20 cellular contexts compared by ENCODE assay signal in the genomic region with DNA sequence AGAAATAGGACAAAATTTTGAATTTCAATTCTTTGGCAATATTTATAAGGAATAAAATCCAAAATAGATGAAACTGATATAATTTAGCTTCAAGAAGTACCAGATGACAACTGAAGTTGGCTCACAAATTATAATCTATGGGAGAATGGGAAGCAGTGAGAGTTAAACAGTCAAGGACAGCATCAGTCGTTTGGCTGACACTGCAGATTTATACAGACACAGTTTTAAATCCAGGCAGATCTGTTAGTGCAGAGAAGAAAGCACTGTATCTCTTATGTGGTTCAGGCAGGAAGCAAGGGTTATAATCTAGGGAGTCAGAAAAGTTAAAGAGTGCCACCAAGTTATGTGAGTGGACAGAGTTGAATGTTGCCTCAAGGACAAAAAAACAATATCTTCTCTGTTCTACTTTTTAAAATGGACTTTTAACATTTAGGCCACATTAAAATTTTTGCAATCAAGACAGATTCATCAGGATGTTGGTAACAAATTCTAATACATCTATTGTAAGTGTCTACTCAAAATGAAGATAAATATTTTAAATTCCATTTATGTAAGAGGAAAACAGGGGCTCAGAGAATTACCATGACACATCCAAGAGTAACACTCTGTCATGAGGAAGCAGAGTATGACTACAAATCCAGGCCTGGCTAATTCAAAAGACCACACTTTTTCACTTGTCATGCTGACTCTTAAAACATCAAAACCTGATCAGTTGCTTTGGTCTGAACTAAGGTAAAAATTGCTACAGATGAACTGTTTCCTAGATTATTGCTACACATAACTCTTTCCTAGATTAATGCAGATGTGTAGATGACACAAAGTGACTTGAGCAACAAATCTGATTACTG.
DNase-seq lines count a peak whose midpoint lies in the region; ATAC-seq, FAIRE-seq and TF ChIP-seq lines count a peak whose summit lies in the region.
"Had no signal": no experiment of that assay in that cellular context is flagged by ENCODE, and none has a peak within 500 bp of the region (broad histone marks: within the 10 kb centered on the region; RNA-seq: fewer than 3 reads in every experiment).

No MANE protein-coding gene starts in this region.

- in situ Hi-C loops in brain microvascular endothelial cell (cut with HindIII; ENCODE audit: low pct_ligation_motif_present, low sequenced_read_pairs): no loop called here
- in situ Hi-C loops in HepG2 (cut with HindIII; ENCODE audit: extremely low pct_ligation_motif_present, low pct_unique_long_range_greater_than_20kb): no loop called here

- no peak overlapping the region for H3K27ac Mint-ChIP-seq in T-helper 2 cell treated with Interferon-gamma antibody and Interleukin-4, amounts not matched to agents 5 μg/mL and 100 μg/mL, for 36 hours

- H3K9me3 ChIP-seq in DND-41 (ENCODE audit: insufficient read depth, low read length, severe bottlenecking) (no peaks in the 10 kb centered on the region), HepG2 (ENCODE audit: low read length) (no peaks in the 10 kb centered on the region)
- H3K9me3 ChIP-seq: esophagus squamous epithelium, Peyer's patch, testis had no signal

- H3K27ac ChIP-seq in DND-41 (ENCODE audit: low read length) (no peak overlapping the region), brain microvascular endothelial cell (peak overlapping the region; percentile 36), HepG2 (ENCODE audit: extremely low read length, insufficient read depth, low read length) (no peak overlapping the region)
- H3K27ac ChIP-seq: esophagus squamous epithelium, Peyer's patch, testis had no signal

- H3K4me3 Mint-ChIP-seq in T-helper 2 cell treated with Interferon-gamma antibody and Interleukin-4, amounts not matched to agents 5 μg/mL and 100 μg/mL, for 36 hours: no peak overlapping the region

- H3K79me2 ChIP-seq in DND-41 (ENCODE audit: insufficient read depth, low read length) (no peaks in the 10 kb centered on the region), HepG2 (ENCODE audit: insufficient read depth, low read length) (no peaks in the 10 kb centered on the region)

- no peak for TF ChIP-seq RAD21 in HepG2 (CRISPR knock-in tag; IDR thresholded peaks at IDR 0.05)

- H3K4me2 ChIP-seq in DND-41 (ENCODE audit: insufficient read depth, low read length): no peak overlapping the region
- H3K4me2 ChIP-seq in HepG2 (ENCODE audit: low read depth, low read length): no peak overlapping the region

- WGBS in HepG2 (ENCODE audit: low lambda C conversion rate): 0% methylated on average over 1 of the region's 1 CpG

- H3K4me1 Mint-ChIP-seq in T-helper 2 cell treated with Interferon-gamma antibody and Interleukin-4, amounts not matched to agents 5 μg/mL and 100 μg/mL, for 36 hours (ENCODE audit: low read depth): no peaks in the 10 kb centered on the region

- H2AFZ ChIP-seq in DND-41 (ENCODE audit: low read depth, low read length): no peak overlapping the region
- H2AFZ ChIP-seq in HepG2 (ENCODE audit: low read length): no peak overlapping the region

- ATAC-seq in DND-41 (ENCODE audit: insufficient read depth, low read depth): 0 out of 3 replicates have a peak, but pooled peaks have one; percentile 22
- no peak for ATAC-seq in HepG2
- ATAC-seq: left cardiac atrium had no signal

- TF ChIP-seq CTCF in DND-41 (IDR thresholded peaks at IDR 0.05; ENCODE audit: borderline replicate concordance, extremely low read depth, low read length, poor library complexity, severe bottlenecking) (no peak), brain microvascular endothelial cell (IDR thresholded peaks at IDR 0.05; ENCODE audit: low read depth, low read length, missing control alignments) (no peak), HepG2 (CRISPR knock-in tag; IDR thresholded peaks at IDR 0.05) (no peak)

- H3K9me3 Mint-ChIP-seq in T-helper 2 cell treated with Interferon-gamma antibody and Interleukin-4, amounts not matched to agents 5 μg/mL and 100 μg/mL, for 36 hours: peaks cover 17% of the 10 kb centered on the region

- POLR2A ChIA-PET in HepG2 (lab: Yijun Ruan, JAX): no interaction called here

- TF ChIP-seq EP300 in HepG2 (IDR thresholded peaks at IDR 0.05; ENCODE audit: low read depth in 2 of 2, low read length in 2 of 2) (no peak), HepG2 (CRISPR knock-in tag; IDR thresholded peaks at IDR 0.05; ENCODE audit: borderline replicate concordance) (no peak)

- no peak overlapping the region for H3K4me3 ChIP-seq in DND-41 (ENCODE audit: low read depth in 1 of 2, low read length in 2 of 2)
- no peak overlapping the region for H3K4me3 ChIP-seq in Jurkat, Clone E6-1 (ENCODE audit: low read length)
- no peak overlapping the region for H3K4me3 ChIP-seq in brain microvascular endothelial cell (ENCODE audit: low read depth, low read length)
- no peak overlapping the region for H3K4me3 ChIP-seq in HepG2 (replicated peaks in 1 of 3; ENCODE audit: insufficient read depth in 1 of 3, low read depth in 2 of 3, low read length in 3 of 3)
- H3K4me3 ChIP-seq: esophagus squamous epithelium, Peyer's patch, testis had no signal

- no peaks in the 10 kb centered on the region for H3K36me3 Mint-ChIP-seq in T-helper 2 cell treated with Interferon-gamma antibody and Interleukin-4, amounts not matched to agents 5 μg/mL and 100 μg/mL, for 36 hours (ENCODE audit: low read depth)

- no peaks in the 10 kb centered on the region for H3K4me1 ChIP-seq in DND-41 (ENCODE audit: insufficient read depth, low read length)
- H3K4me1 ChIP-seq in HepG2 (ENCODE audit: insufficient read depth, low read length): no peaks in the 10 kb centered on the region
- H3K4me1 ChIP-seq: esophagus squamous epithelium, Peyer's patch, testis had no signal

- intact Hi-C loops in HepG2 (cut with micrococcal nuclease; ENCODE audit: unreplicated experiment): no loop called here

- DNase-seq in DND-41 (no peak), brain microvascular endothelial cell (peak; percentile 22), HepG2 (ENCODE audit: low spot score) (no peak), NCI-H146 treated with DMSO at 0.1 percent for 48 hours (lab: John Stamatoyannopoulos, UW; ENCODE audit: unreplicated experiment) (no peak), AML-193 (lab: John Stamatoyannopoulos, UW) (no peak), activated gamma-delta T cell (lab: John Stamatoyannopoulos, UW) (no peak)
- peak; percentile 20 for DNase-seq in Jurkat, Clone E6-1 (ENCODE audit: low read depth, low spot score)
- no peak for DNase-seq in T-helper 2 cell treated with Interferon-gamma antibody and Interleukin-4, amounts not matched to agents 5 μg/mL and 100 μg/mL, for 36 hours (ENCODE audit: low spot score)
- DNase-seq: activated CD4-positive, alpha-beta T cell treated with anti-CD3 and anti-CD28 coated beads for 1 hour; aorta; Calu3; dermis blood vessel endothelial cell; esophagus squamous epithelium; hippocampal formation; left cardiac atrium; NCI-H1092 treated with DMSO at 0.1 percent for 48 hours; NCI-H774; Peyer's patch; testis had no signal

- H3K36me3 ChIP-seq in DND-41 (ENCODE audit: insufficient read depth, low read length) (no peaks in the 10 kb centered on the region), brain microvascular endothelial cell (replicated peaks) (no peaks in the 10 kb centered on the region), HepG2 (replicated peaks in 1 of 2; ENCODE audit: control insufficient read depth in 1 of 2, insufficient read depth in 2 of 2, low read length in 2 of 2) (no peaks in the 10 kb centered on the region)
- H3K36me3 ChIP-seq: esophagus squamous epithelium, Peyer's patch had no signal

- H4K20me1 ChIP-seq in DND-41 (ENCODE audit: insufficient read depth, low read length): no peaks in the 10 kb centered on the region
- no peaks in the 10 kb centered on the region for H4K20me1 ChIP-seq in HepG2 (ENCODE audit: insufficient read depth, low read length)

- TF ChIP-seq POLR2A in HepG2 (IDR thresholded peaks at IDR 0.05; ENCODE audit: insufficient read depth in 1 of 2, low read depth in 2 of 2, low read length in 2 of 2): no peak

- FAIRE-seq in HepG2 (lab: Jason Lieb, UNC): no peak
- FAIRE-seq: GM18507 had no signal

- H3K27me3 ChIP-seq in DND-41 (ENCODE audit: insufficient read depth, low read length, poor library complexity) (no peaks in the 10 kb centered on the region), brain microvascular endothelial cell (replicated peaks) (no peaks in the 10 kb centered on the region), HepG2 (ENCODE audit: control insufficient read depth in 1 of 2, insufficient read depth in 2 of 2, low read length in 2 of 2) (no peaks in the 10 kb centered on the region)
- H3K27me3 ChIP-seq: esophagus squamous epithelium, Peyer's patch, testis had no signal

- CTCF ChIA-PET in HepG2 (lab: Yijun Ruan, JAX; ENCODE audit: low intra/inter-chr PET ratio, low total read pairs): no interaction called here

- no peak overlapping the region for H3K9ac ChIP-seq in DND-41 (ENCODE audit: low read depth, low read length)
- no peak overlapping the region for H3K9ac ChIP-seq in HepG2 (ENCODE audit: insufficient read depth, low read depth, low read length)

- no TSS peak for BruUV-seq in HepG2 (replicated peaks; lab: Mats Ljungman, UMichigan)

- no peaks in the 10 kb centered on the region for H3K27me3 Mint-ChIP-seq in T-helper 2 cell treated with Interferon-gamma antibody and Interleukin-4, amounts not matched to agents 5 μg/mL and 100 μg/mL, for 36 hours (ENCODE audit: low read depth)

TF ChIP-seq in HepG2, 621 proteins besides CTCF, POLR2A, EP300 and RAD21:
- TF ChIP-seq ZNF138 (CRISPR knock-in tag; IDR thresholded peaks at IDR 0.05; ENCODE audit: low read depth) (no peak), MAFK (conservative IDR thresholded peaks at IDR 0.05 in 1 of 2, IDR thresholded peaks at IDR 0.05 in 1 of 2; ENCODE audit: low read length in 2 of 2) (peak; percentile 73 to 84), MAFF (IDR thresholded peaks at IDR 0.05; ENCODE audit: low read depth, low read length) (peak; percentile 76)

Comparison
In these comparisons a context has a peak if more than half of its experiments do, and no peak if none do; other contexts are left out.
1. DNase-seq: peak in Jurkat, Clone E6-1 (single experiment) and brain microvascular endothelial cell (single experiment); none in DND-41 (single experiment), HepG2 (single experiment), T-helper 2 cell treated with Interferon-gamma antibody and Interleukin-4, amounts not matched to agents 5 μg/mL and 100 μg/mL, for 36 hours (single experiment), NCI-H146 treated with DMSO at 0.1 percent for 48 hours (single experiment), AML-193 (0 of 2) and activated gamma-delta T cell (single experiment).